Comparison of ENCODE assay signal across 8 cellular contexts in the genomic region with DNA sequence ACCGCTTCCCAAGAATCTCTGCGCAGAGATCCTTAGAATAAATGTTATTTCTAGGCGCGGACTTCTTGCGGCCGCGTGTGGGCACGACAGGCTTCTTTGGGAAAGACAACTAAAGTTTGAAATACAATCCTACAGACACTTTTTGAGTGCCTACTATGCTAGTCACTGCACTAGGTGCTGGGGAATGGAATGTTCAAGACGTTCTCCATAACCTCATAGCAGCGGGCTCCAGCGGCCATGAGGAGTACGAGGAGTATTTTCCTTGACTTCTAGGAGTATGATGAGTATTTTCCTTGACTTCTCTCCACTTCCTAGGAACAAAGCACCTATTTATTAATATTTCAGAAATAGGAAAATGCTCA. TPM values are rescaled to one million over a fixed set of nuclear protein-coding genes. Genes with fewer than 3 reads are reported as not detected.
DNase-seq lines count a peak whose midpoint lies in the region; ATAC-seq and TF ChIP-seq lines count a peak whose summit lies in the region.

No MANE protein-coding gene starts in this region.

- H3K9me3 ChIP-seq in HEK293 (ENCODE audit: control insufficient read depth, insufficient read depth, low read depth, low read length) (no peaks in the 10 kb centered on the region), mesenchymal stem cell (ENCODE audit: control insufficient read depth, low read length) (no peaks in the 10 kb centered on the region)

- no peaks in the 10 kb centered on the region for H3K27me3 ChIP-seq in GM06990 (replicated peaks; ENCODE audit: control insufficient read depth, insufficient read depth, low read length)
- peaks cover 0 to 6% of the 10 kb centered on the region in 2 experiments for H3K27me3 ChIP-seq in mesenchymal stem cell (ENCODE audit: control insufficient read depth in 1 of 2, insufficient read depth in 1 of 2, low read length in 2 of 2)

- H3K4me3 Mint-ChIP-seq in activated T-helper 2 cell treated with anti-CD3 and anti-CD28 coated beads, Interferon-gamma antibody, Interleukin-2, Interleukin-4, amounts not matched to agents 10 μg/mL and 5 μg/mL and 100 μg/mL, durations not matched to agents 14 hours and 24 hours and 36 hours (ENCODE audit: low read depth), result peak overlapping the region; percentile 94
- H3K4me3 Mint-ChIP-seq in naive B cell, result peak overlapping the region; percentile 86 to 98 (median 94)

- H3K27ac Mint-ChIP-seq in activated T-helper 2 cell treated with anti-CD3 and anti-CD28 coated beads, Interferon-gamma antibody, Interleukin-2, Interleukin-4, amounts not matched to agents 10 μg/mL and 5 μg/mL and 100 μg/mL, durations not matched to agents 14 hours and 24 hours and 36 hours, result peak overlapping the region; percentile 46
- H3K27ac Mint-ChIP-seq in naive B cell, result peak overlapping the region in 5 of 6 donors; percentile 86 to 96 (median 88)

- H3K36me3 ChIP-seq in GM06990 (ENCODE audit: control insufficient read depth, insufficient read depth, low read length), result no peaks in the 10 kb centered on the region; the same call in 1 of the 2 replicates
- peaks cover 21% of the 10 kb centered on the region in 2 experiments; a peak in 2 of 3 replicates for H3K36me3 ChIP-seq in HEK293 (ENCODE audit: control insufficient read depth in 2 of 2, insufficient read depth in 1 of 2, low read length in 2 of 2)
- peaks cover 8 to 19% of the 10 kb centered on the region in 2 experiments for H3K36me3 ChIP-seq in mesenchymal stem cell (ENCODE audit: control insufficient read depth in 1 of 2, insufficient read depth in 2 of 2, low read depth in 1 of 2, low read length in 2 of 2)

- peak overlapping the region; percentile 62 for H3K4me3 ChIP-seq in GM06990 (replicated peaks; ENCODE audit: low read depth, low read length)
- H3K4me3 ChIP-seq in HEK293 (ENCODE audit: low read depth, low read length), result no peak overlapping the region
- no peak overlapping the region for H3K4me3 ChIP-seq in mesenchymal stem cell (ENCODE audit: insufficient read depth in 1 of 2, low read depth in 1 of 2, low read length in 2 of 2)

- peaks cover 14% of the 10 kb centered on the region for H3K79me1 ChIP-seq in mesenchymal stem cell (replicated peaks; ENCODE audit: low read length, poor library complexity, severe bottlenecking)

- no peak overlapping the region for H3K14ac ChIP-seq in mesenchymal stem cell (ENCODE audit: low read length in 2 of 2)

- no peak overlapping the region for H2BK120ac ChIP-seq in mesenchymal stem cell (ENCODE audit: low read depth, low read length)

- H3K4ac ChIP-seq in mesenchymal stem cell (ENCODE audit: low read depth in 1 of 2, low read length in 2 of 2), result no peak overlapping the region

- H3K4me2 ChIP-seq in mesenchymal stem cell (ENCODE audit: low read length, poor library complexity, severe bottlenecking), result no peak overlapping the region

- DNase-seq in GM06990 (ENCODE audit: extremely low read depth, insufficient read length) (no peak), naive B cell (no peak), NCI-H446 treated with DMSO at 0.1 percent for 48 hours (lab: John Stamatoyannopoulos, UW) (no peak), mesenchymal stem cell (no peak)
- DNase-seq in activated T-helper 2 cell treated with anti-CD3 and anti-CD28 coated beads, Interferon-gamma antibody, Interleukin-2, Interleukin-4, amounts not matched to agents 10 μg/mL and 5 μg/mL and 100 μg/mL, durations not matched to agents 14 hours and 24 hours and 36 hours (ENCODE audit: low spot score), result no peak

- no peak overlapping the region for H2AFZ ChIP-seq in mesenchymal stem cell (ENCODE audit: low read depth, low read length)

- H3K18ac ChIP-seq in mesenchymal stem cell (ENCODE audit: low read depth in 1 of 2, low read length in 2 of 2), result no peak overlapping the region

- H3K27ac ChIP-seq in HEK293 (ENCODE audit: extremely low read depth, low read depth, low read length), result no peak overlapping the region
- H3K27ac ChIP-seq in mesenchymal stem cell (ENCODE audit: low read length, poor library complexity, severe bottlenecking), result no peak overlapping the region

- intact Hi-C loops in activated T-helper 2 cell treated with anti-CD3 and anti-CD28 coated beads, Interferon-gamma antibody, Interleukin-2, Interleukin-4, amounts not matched to agents 10 μg/mL and 5 μg/mL and 100 μg/mL, durations not matched to agents 14 hours and 24 hours and 36 hours (cut with micrococcal nuclease), result loop anchor here (1.0 to 5.0 kb wide), 7 partner anchors 38 to 913 kb away; a partner anchor contains a TSS

- CTCF ChIA-PET in HEK293 (lab: Yijun Ruan, JAX), result no interaction called here

- H3K4me1 Mint-ChIP-seq in activated T-helper 2 cell treated with anti-CD3 and anti-CD28 coated beads, Interferon-gamma antibody, Interleukin-2, Interleukin-4, amounts not matched to agents 10 μg/mL and 5 μg/mL and 100 μg/mL, durations not matched to agents 14 hours and 24 hours and 36 hours (ENCODE audit: low read depth), result peaks cover 13% of the 10 kb centered on the region
- peaks cover 9 to 20% (median 18%) of the 10 kb centered on the region in 3 donors for H3K4me1 Mint-ChIP-seq in naive B cell

- TF ChIP-seq CTCF in GM06990 (IDR thresholded peaks at IDR 0.05; ENCODE audit: insufficient read depth, low read length, poor library complexity, severe bottlenecking) (no peak), HEK293 (tag by site-specific recombination; IDR thresholded peaks at IDR 0.05) (no peak)

- no peak overlapping the region for H4K91ac ChIP-seq in mesenchymal stem cell (ENCODE audit: low read length)

- WGBS in mesenchymal stem cell, result under 1% methylated on average over 8 of the region's 12 CpGs

- no peak overlapping the region for H3K23ac ChIP-seq in mesenchymal stem cell (ENCODE audit: low read length in 2 of 2)

- no peak overlapping the region for H2AK5ac ChIP-seq in mesenchymal stem cell (ENCODE audit: low read length, severe bottlenecking)

- H2BK15ac ChIP-seq in mesenchymal stem cell (ENCODE audit: low read depth, poor library complexity, severe bottlenecking), result no peak overlapping the region

- no peak overlapping the region for H4K8ac ChIP-seq in mesenchymal stem cell (ENCODE audit: low read length)

- H3K4me1 ChIP-seq in HEK293 (ENCODE audit: control insufficient read depth, insufficient read depth, low read length) (peaks cover 4% of the 10 kb centered on the region; the same call in 1 of the 2 replicates), mesenchymal stem cell (ENCODE audit: control insufficient read depth, insufficient read depth, low read depth, low read length) (peaks cover 5% of the 10 kb centered on the region)

- no peak for ATAC-seq in naive B cell (ENCODE audit: low read depth in 2 of 2)
- no peak for ATAC-seq in HG02623 (IDR thresholded peaks at IDR 0.05; ENCODE audit: unreplicated experiment)
- no peak for ATAC-seq in activated CD4-positive, CD25-positive, alpha-beta regulatory T cell treated with anti-CD3 and anti-CD28 coated beads, Interleukin-2, amount 50 U/mL, for 24 hours

- H3K9ac ChIP-seq in mesenchymal stem cell (ENCODE audit: low read length), result no peak overlapping the region

- peaks cover 23% of the 10 kb centered on the region for H3K36me3 Mint-ChIP-seq in activated T-helper 2 cell treated with anti-CD3 and anti-CD28 coated beads, Interferon-gamma antibody, Interleukin-2, Interleukin-4, amounts not matched to agents 10 μg/mL and 5 μg/mL and 100 μg/mL, durations not matched to agents 14 hours and 24 hours and 36 hours (ENCODE audit: low read depth)
- H3K36me3 Mint-ChIP-seq in naive B cell, result peaks cover 5 to 8% of the 10 kb centered on the region in 2 donors

- H2BK5ac ChIP-seq in mesenchymal stem cell (ENCODE audit: low read depth, low read length, poor library complexity, severe bottlenecking), result no peak overlapping the region

- peaks cover 3% of the 10 kb centered on the region for H3K27me3 Mint-ChIP-seq in activated T-helper 2 cell treated with anti-CD3 and anti-CD28 coated beads, Interferon-gamma antibody, Interleukin-2, Interleukin-4, amounts not matched to agents 10 μg/mL and 5 μg/mL and 100 μg/mL, durations not matched to agents 14 hours and 24 hours and 36 hours (ENCODE audit: low read depth)
- H3K27me3 Mint-ChIP-seq in naive B cell, result peaks cover 0 to 9% (median 0%) of the 10 kb centered on the region in 3 donors

- no peak overlapping the region for H2BK12ac ChIP-seq in mesenchymal stem cell (ENCODE audit: low read length in 2 of 2)

- POLR2A ChIA-PET in HEK293 (lab: Yijun Ruan, JAX), result no interaction called here

- H3K9me3 Mint-ChIP-seq in activated T-helper 2 cell treated with anti-CD3 and anti-CD28 coated beads, Interferon-gamma antibody, Interleukin-2, Interleukin-4, amounts not matched to agents 10 μg/mL and 5 μg/mL and 100 μg/mL, durations not matched to agents 14 hours and 24 hours and 36 hours, result no peaks in the 10 kb centered on the region
- H3K9me3 Mint-ChIP-seq in naive B cell, result no peaks in the 10 kb centered on the region

TF ChIP-seq in HEK293, 187 proteins besides CTCF, POLR2A, EP300 and RAD21:
- TF ChIP-seq ZNF561 (tag by site-specific recombination; IDR thresholded peaks at IDR 0.05; ENCODE audit: borderline replicate concordance) (peak; percentile 42; the same call in 1 of the 2 replicates), ZNF76 (tag by site-specific recombination; IDR thresholded peaks at IDR 0.05; ENCODE audit: borderline replicate concordance, low read depth) (peak; percentile 69; the same call in 1 of the 2 replicates), ZSCAN30 (tag by site-specific recombination; IDR thresholded peaks at IDR 0.05) (0 out of 2 replicates have a peak, but pooled peaks have one; percentile 27), ZNF660 (tag by site-specific recombination; IDR thresholded peaks at IDR 0.05) (peak; percentile 39; the same call in 1 of the 2 replicates), ZNF514 (tag by site-specific recombination; IDR thresholded peaks at IDR 0.05) (no peak), ZNF366 (tag by site-specific recombination; conservative IDR thresholded peaks at IDR 0.05) (0 out of 2 replicates have a peak, but pooled peaks have one; percentile 3)

RNA-seq across cellular contexts. Expression of a gene that starts 0.6 kb away (rescaled TPM):
- 20.4 and 22.7 TPM in 2 replicates for total RNA-seq in activated T-helper 2 cell treated with anti-CD3 and anti-CD28 coated beads, Interferon-gamma antibody, Interleukin-2, Interleukin-4, amounts not matched to agents 10 μg/mL and 5 μg/mL and 100 μg/mL, durations not matched to agents 14 hours and 24 hours and 36 hours
- polyA plus RNA-seq in naive B cell (ENCODE audit: low read depth in 6 of 6), result 10 to 100 TPM in 5 of 6 donors, 1 to 10 TPM in 1; 8.4 to 44.8 (median 36.0) TPM
- polyA plus RNA-seq in mesenchymal stem cell (2013, experiment 1 of 2), result 24.0 TPM
- 22.5 TPM for polyA plus RNA-seq in mesenchymal stem cell (2013, experiment 2 of 2)
